Comparison of ENCODE assay signal across 8 cellular contexts in genomic region chr20:63627129-63627699, GRCh38. TPM values are rescaled to one million over a fixed set of nuclear protein-coding genes. Genes with fewer than 3 reads are reported as not detected.
DNase-seq lines count a peak whose midpoint lies in the region; ATAC-seq, FAIRE-seq and TF ChIP-seq lines count a peak whose summit lies in the region.

No MANE protein-coding gene starts in this region.

- TF ChIP-seq CTCF in GM13977 (IDR thresholded peaks at IDR 0.05; ENCODE audit: extremely low read depth, insufficient read depth, missing control alignments) (no peak), right atrium auricular region (IDR thresholded peaks at IDR 0.05) (no peak), psoas muscle (IDR thresholded peaks at IDR 0.05) (no peak)

- in situ Hi-C loops in GM13977 (cut with MboI; ENCODE audit: low pct_unique_long_range_greater_than_20kb, low sequenced_read_pairs, unreplicated experiment), result no loop called here

- no peaks in the 10 kb centered on the region for H3K27me3 Mint-ChIP-seq in T-helper 1 cell treated with Interleukin-12 subunit alpha and Interleukin-12 subunit beta and Interleukin-4 antibody, amounts not matched to agents 30 μg/mL and 1 μg/mL, for 36 hours (ENCODE audit: low read depth)

- H3K36me3 ChIP-seq in right atrium auricular region, result no peaks in the 10 kb centered on the region
- H3K36me3 ChIP-seq in psoas muscle (ENCODE audit: insufficient read depth in 1 of 2, low read depth in 1 of 2), result no peaks in the 10 kb centered on the region

- H3K4me3 Mint-ChIP-seq in T-helper 1 cell treated with Interleukin-12 subunit alpha and Interleukin-12 subunit beta and Interleukin-4 antibody, amounts not matched to agents 30 μg/mL and 1 μg/mL, for 36 hours, result peak overlapping the region; percentile 95

- H3K9me3 ChIP-seq in right atrium auricular region (no peaks in the 10 kb centered on the region), psoas muscle (no peaks in the 10 kb centered on the region)

- intact Hi-C loops in psoas muscle (cut with DNase I), result no loop called here

- no peaks in the 10 kb centered on the region for H3K9me3 Mint-ChIP-seq in T-helper 1 cell treated with Interleukin-12 subunit alpha and Interleukin-12 subunit beta and Interleukin-4 antibody, amounts not matched to agents 30 μg/mL and 1 μg/mL, for 36 hours

- H3K4me1 ChIP-seq in right atrium auricular region, result peaks cover 0 to 37% of the 10 kb centered on the region in 2 donors
- peaks cover 15% of the 10 kb centered on the region for H3K4me1 ChIP-seq in psoas muscle

- FAIRE-seq in urothelium cell line (lab: Jason Lieb, UNC), result no peak

- DNase-seq in GM13977 (ENCODE audit: low spot score), result peak; percentile 99
- peak; percentile 75 for DNase-seq in NCI-H1417 treated with DMSO at 0.1 percent for 48 hours (lab: John Stamatoyannopoulos, UW)
- DNase-seq in amygdala (lab: John Stamatoyannopoulos, UW), result peak in 55 of 56 donors; percentile 14 to 92 (median 80)
- peak; percentile 97 for DNase-seq in right atrium auricular region (ENCODE audit: low spot score)
- peak; percentile 94 to 98 for DNase-seq in psoas muscle
- DNase-seq in urothelium cell line (ENCODE audit: low spot score), result peak; percentile 96

- peaks cover 24% of the 10 kb centered on the region for H3K4me1 Mint-ChIP-seq in T-helper 1 cell treated with Interleukin-12 subunit alpha and Interleukin-12 subunit beta and Interleukin-4 antibody, amounts not matched to agents 30 μg/mL and 1 μg/mL, for 36 hours (ENCODE audit: low read depth)

- H3K27me3 ChIP-seq in right atrium auricular region (no peaks in the 10 kb centered on the region), psoas muscle (ENCODE audit: insufficient read depth in 3 of 3, low read length in 2 of 3) (no peaks in the 10 kb centered on the region)

- 0 to 1% (median 1%) methylated on average over 48 to 62 of the region's 64 CpGs for WGBS in psoas muscle, 3 donors

- H3K27ac Mint-ChIP-seq in T-helper 1 cell treated with Interleukin-12 subunit alpha and Interleukin-12 subunit beta and Interleukin-4 antibody, amounts not matched to agents 30 μg/mL and 1 μg/mL, for 36 hours, result peak overlapping the region; percentile 65

- peak; percentile 88 for ATAC-seq in HG02798 (IDR thresholded peaks at IDR 0.05; ENCODE audit: poor library complexity, unreplicated experiment)
- ATAC-seq in psoas muscle, result peak; percentile 91 to 93 (median 92)

- peaks cover 14% of the 10 kb centered on the region for H3K36me3 Mint-ChIP-seq in T-helper 1 cell treated with Interleukin-12 subunit alpha and Interleukin-12 subunit beta and Interleukin-4 antibody, amounts not matched to agents 30 μg/mL and 1 μg/mL, for 36 hours (ENCODE audit: low read depth)

- H3K27ac ChIP-seq in right atrium auricular region, result peak overlapping the region; percentile 98
- peak overlapping the region; percentile 96 for H3K27ac ChIP-seq in psoas muscle

- H3K4me3 ChIP-seq in right atrium auricular region, result peak overlapping the region; percentile 83 to 98
- H3K4me3 ChIP-seq in psoas muscle, result peak overlapping the region; percentile 99

RNA-seq across cellular contexts. Expression of gene GMEB2, which starts 0.3 kb away (rescaled TPM):
- 1 to 10 TPM; 5.8 to 9.4 TPM for total RNA-seq in right atrium auricular region
- 10 to 100 TPM in 1 of 4 donors, 1 to 10 TPM in 3; 5.4 to 10.1 (median 7.8) TPM for total RNA-seq in psoas muscle
- polyA plus RNA-seq in psoas muscle, result 1 to 10 TPM; 6.9 to 8.7 (median 8.5) TPM

RNA-seq across cellular contexts. Expression of gene STMN3, which starts 26.0 kb away (rescaled TPM):
- 10 to 100 TPM in 1 of 2 donors, 1 to 10 TPM in 1; 5.7 to 10.1 TPM for total RNA-seq in right atrium auricular region
- total RNA-seq in psoas muscle, result 1 to 10 TPM; 2.4 to 3.1 (median 2.7) TPM
- 1 to 10 TPM; 1.0 to 2.7 (median 1.2) TPM for polyA plus RNA-seq in psoas muscle

RNA-seq across cellular contexts. Expression of gene RTEL1, which starts 30.9 kb away (rescaled TPM):
- total RNA-seq in right atrium auricular region (1 to 10 TPM; 4.8 to 9.2 TPM), psoas muscle (10 to 100 TPM in 2 of 4 donors, 1 to 10 TPM in 2; 9.2 to 17.5 (median 10.9) TPM)
- polyA plus RNA-seq in psoas muscle, result 1 to 10 TPM; 5.2 to 7.3 (median 7.1) TPM

RNA-seq across cellular contexts. Expression of gene HELZ2, which starts 53.2 kb away (rescaled TPM):
- total RNA-seq in right atrium auricular region (10 to 100 TPM; 12.5 to 21.5 TPM), psoas muscle (1 to 10 TPM; 3.5 to 8.0 (median 5.4) TPM)
- polyA plus RNA-seq in psoas muscle, result 1 to 10 TPM in 2 of 3 donors, under 1 TPM in 1; 0.82 to 3.1 (median 1.5) TPM

Comparison
In these comparisons a context has a peak if more than half of its experiments do, and no peak if none do; other contexts are left out.
1. Peak in every context shown above with its lines: DNase-seq, ATAC-seq, H3K4me3 ChIP-seq and H3K27ac ChIP-seq.